In genomic region chr20:46411637-46412036, GRCh38 we compare ENCODE assay signal across 7 cellular contexts.
"Had no signal": no experiment of that assay in that cellular context is flagged by ENCODE, and none has a peak within 500 bp of the region (broad histone marks: within the 10 kb centered on the region; RNA-seq: fewer than 3 reads in every experiment).

No MANE protein-coding gene starts in this region.

- H3K9ac ChIP-seq: KMS-11 had no signal

- H3K27me3 ChIP-seq: Peyer's patch had no signal

- H2AFZ ChIP-seq: PC-9 had no signal

- H3K9me3 ChIP-seq: Peyer's patch, SJCRH30 had no signal

- DNase-seq: NCI-H2081 treated with DMSO at 0.1 percent for 48 hours had no signal

- H3K27ac ChIP-seq: HL-60, KMS-11, PC-9, Peyer's patch, SJCRH30 had no signal

- H3K36me3 ChIP-seq: Peyer's patch, SJCRH30 had no signal

- H3K4me2 ChIP-seq: KMS-11, PC-9 had no signal

- H3K4me3 ChIP-seq: K562, PC-9, Peyer's patch, SJCRH30 had no signal
